Comparison of ENCODE assay signal across 8 cellular contexts in genomic region chr11:7512525-7513209, GRCh38. TPM values are rescaled to one million over a fixed set of nuclear protein-coding genes. Genes with fewer than 3 reads are reported as not detected.
DNase-seq lines count a peak whose midpoint lies in the region; ATAC-seq lines count a peak whose summit lies in the region.

No MANE protein-coding gene starts in this region.

- peak overlapping the region; percentile 20 for H4K91ac ChIP-seq in trophoblast cell (ENCODE audit: low read depth, low read length)

- H2AK5ac ChIP-seq in trophoblast cell (ENCODE audit: low read length), result no peak overlapping the region

- no peak overlapping the region for H2BK5ac ChIP-seq in trophoblast cell (ENCODE audit: low read depth, low read length, poor library complexity)

- no peak overlapping the region for H2BK120ac ChIP-seq in trophoblast cell (ENCODE audit: insufficient read depth, low read length, poor library complexity)

- peak overlapping the region; percentile 99 for H3K4me2 ChIP-seq in trophoblast cell (ENCODE audit: low read length)

- no peak overlapping the region for H3K4me3 ChIP-seq in trophoblast cell (ENCODE audit: low read depth, low read length)

- H3K79me2 ChIP-seq in trophoblast cell (ENCODE audit: control insufficient read depth, insufficient read depth, low read length, poor library complexity), result peaks cover 7% of the 10 kb centered on the region

- H2BK12ac ChIP-seq in trophoblast cell (ENCODE audit: low read length), result no peak overlapping the region

- peak overlapping the region; percentile 94; the same call in 1 of the 2 replicates for H3K9ac ChIP-seq in ES-I3 (ENCODE audit: low read depth, low read length)
- no peak overlapping the region for H3K9ac ChIP-seq in trophoblast cell (ENCODE audit: low read length)

- H3K4ac ChIP-seq in trophoblast cell (ENCODE audit: low read depth, low read length), result no peak overlapping the region

- H3K18ac ChIP-seq in trophoblast cell (ENCODE audit: low read length), result no peak overlapping the region

- H4K12ac ChIP-seq in trophoblast cell (ENCODE audit: low read depth, low read length), result peak overlapping the region; percentile 11

- peak overlapping the region; percentile 25 for H3K14ac ChIP-seq in trophoblast cell (ENCODE audit: low read length)

- H3K23ac ChIP-seq in trophoblast cell (ENCODE audit: low read length), result no peak overlapping the region

- intact Hi-C loops in Right ventricle myocardium superior (cut with DNase I), result loop anchor here (10.0 kb wide), 1 partner anchor 62 kb away; no protein-coding TSS in a partner anchor

- H3K27me3 ChIP-seq in trophoblast cell (ENCODE audit: insufficient read depth, low read length), result no peaks in the 10 kb centered on the region

- peak overlapping the region; percentile 62 for H2AFZ ChIP-seq in trophoblast cell (ENCODE audit: insufficient read depth, low read length, poor library complexity)

- H3K4me1 ChIP-seq in ES-I3 (ENCODE audit: insufficient read depth, low read length) (peaks cover 9% of the 10 kb centered on the region; the same call in 1 of the 2 replicates), trophoblast cell (ENCODE audit: control insufficient read depth in 1 of 2, insufficient read depth in 2 of 2, low read length in 2 of 2) (peaks cover 10 to 16% of the 10 kb centered on the region in 2 experiments)

- peaks cover 2% of the 10 kb centered on the region for H3K79me1 ChIP-seq in trophoblast cell (ENCODE audit: low read length)

- ATAC-seq in GM19467 (IDR thresholded peaks at IDR 0.05; ENCODE audit: unreplicated experiment) (peak; percentile 61), HG03565 (IDR thresholded peaks at IDR 0.05; ENCODE audit: unreplicated experiment) (peak; percentile 71), Right ventricle myocardium superior (ENCODE audit: poor library complexity) (peak; percentile 76)

- H3K36me3 ChIP-seq in ES-I3 (ENCODE audit: insufficient read depth, low read length) (no peaks in the 10 kb centered on the region), trophoblast cell (ENCODE audit: control insufficient read depth in 1 of 2, insufficient read depth in 2 of 2, low read length in 2 of 2) (no peaks in the 10 kb centered on the region)

- no peak overlapping the region for H3K27ac ChIP-seq in trophoblast cell (ENCODE audit: low read depth, low read length)

- no CpG with 5 or more reads among the region's 17 CpGs for WGBS in trophoblast cell (ENCODE audit: extremely low coverage, insufficient coverage, insufficient read length)

- H3K9me3 ChIP-seq in ES-I3 (ENCODE audit: control insufficient read depth, insufficient read depth, low read length) (no peaks in the 10 kb centered on the region), trophoblast cell (ENCODE audit: insufficient read depth, low read depth, low read length) (no peaks in the 10 kb centered on the region)

- peak overlapping the region; percentile 12 for H4K8ac ChIP-seq in trophoblast cell (ENCODE audit: low read depth, low read length)

- DNase-seq in activated CD8-positive, alpha-beta memory T cell treated with anti-CD3 and anti-CD28 coated beads, Interleukin-2, amount 50 U/mL, for 4 hours, result peak; percentile 21
- DNase-seq in Right ventricle myocardium superior, result peak; percentile 91
- DNase-seq in trophoblast cell, result peak in 1 of 2 donors; percentile 34
- no peak for DNase-seq in NCI-H226
- no peak for DNase-seq in NCI-H446 treated with DMSO at 0.1 percent for 48 hours (lab: John Stamatoyannopoulos, UW)

RNA-seq across cellular contexts. Expression of gene PPFIBP2, which starts 1.1 kb away (rescaled TPM):
- total RNA-seq in Right ventricle myocardium superior, result 26.5 TPM
- 23.3 and 24.1 TPM in 2 replicates for polyA plus RNA-seq in trophoblast cell (2013)

RNA-seq across cellular contexts. Expression of gene OLFML1, which starts 27.4 kb away (rescaled TPM):
- 6.5 TPM for total RNA-seq in Right ventricle myocardium superior
- polyA plus RNA-seq in trophoblast cell (2013), result 2.4 TPM in 2 replicates

Comparison
In these comparisons a context has a peak if more than half of its experiments do, and no peak if none do; other contexts are left out.
1. DNase-seq: peak in activated CD8-positive, alpha-beta memory T cell treated with anti-CD3 and anti-CD28 coated beads, Interleukin-2, amount 50 U/mL, for 4 hours (single experiment) and Right ventricle myocardium superior (single experiment); none in NCI-H226 (single experiment) and NCI-H446 treated with DMSO at 0.1 percent for 48 hours (single experiment).
2. Peak in every context shown above with its lines, with median percentiles within 50 percentile points of each other: ATAC-seq.